Comparison of ENCODE assay signal across 19 cellular contexts in the genomic region with DNA sequence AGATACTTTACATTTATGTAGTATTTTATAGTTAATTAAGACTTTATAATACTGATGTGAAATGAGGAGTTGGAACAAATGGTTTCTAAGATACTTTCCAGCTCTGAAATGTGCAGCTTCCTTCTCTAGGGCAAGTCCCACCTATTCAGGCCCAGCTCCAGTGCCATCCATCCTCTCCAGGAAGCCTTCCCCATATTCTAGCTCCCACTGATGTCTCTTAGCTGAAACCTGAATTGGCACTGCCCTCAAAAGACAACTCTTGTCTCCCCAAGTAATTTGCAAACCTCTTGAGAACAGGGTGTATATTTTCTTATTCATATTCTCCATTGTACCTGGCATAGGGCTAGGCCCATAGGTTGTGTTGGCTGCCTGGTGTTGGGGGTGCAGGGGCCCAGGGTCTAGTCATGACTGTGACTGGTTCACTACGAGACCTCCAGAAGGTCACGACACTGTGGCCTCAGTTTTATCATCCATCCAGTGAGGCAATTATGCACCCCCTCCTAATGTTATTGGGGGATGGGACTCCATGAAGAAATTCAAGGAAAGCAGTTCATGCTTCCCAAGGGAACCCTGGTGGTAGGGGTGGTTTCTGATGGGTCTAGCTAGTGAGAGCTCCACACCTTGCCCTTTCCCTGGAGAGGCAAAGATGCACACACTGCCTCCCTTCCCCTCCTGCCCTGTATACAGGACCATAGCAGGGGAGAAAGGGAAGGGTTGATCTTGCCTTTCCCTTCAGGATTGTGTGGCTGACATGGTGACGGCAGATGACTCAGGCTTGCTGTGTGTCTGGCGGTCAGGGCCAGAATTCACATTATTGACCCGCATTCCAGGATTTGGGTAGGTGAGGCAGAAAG. TPM values are rescaled to one million over a fixed set of nuclear protein-coding genes. Genes with fewer than 3 reads are reported as not detected.
DNase-seq lines count a peak whose midpoint lies in the region; ATAC-seq and TF ChIP-seq lines count a peak whose summit lies in the region.
"Had no signal": no experiment of that assay in that cellular context is flagged by ENCODE, and none has a peak within 500 bp of the region (broad histone marks: within the 10 kb centered on the region; RNA-seq: fewer than 3 reads in every experiment).

No MANE protein-coding gene starts in this region.

- DNase-seq in AG20443 (ENCODE audit: low spot score) (peak; percentile 36), dorsolateral prefrontal cortex (peak in 1 of 10 donors; percentile 18), AG08396 (ENCODE audit: low spot score) (no peak), NOMO-1 treated with dmso at 0.1 percent for 144 hours (lab: John Stamatoyannopoulos, UW; ENCODE audit: unreplicated experiment) (no peak)
- DNase-seq in activated CD8-positive, alpha-beta memory T cell treated with anti-CD3 and anti-CD28 coated beads, Interleukin-2, amount 50 U/mL, for 48 hours = no peak
- DNase-seq: activated CD4-positive, alpha-beta T cell treated with anti-CD3 and anti-CD28 coated beads, Interleukin-2, amount 10 ng/mL, durations not matched to agents 7 days and 5 days; activated CD8-positive, alpha-beta memory T cell treated with anti-CD3 and anti-CD28 coated beads, Interleukin-2, amount 50 U/mL, for 4 hours; activated naive CD4-positive, alpha-beta T cell; anterior cingulate cortex; kidney; mesenchymal stem cell; NCI-H2171; NCI-H69 had no signal

- H3K9me3 Mint-ChIP-seq in nephron = no peaks in the 10 kb centered on the region
- H3K9me3 Mint-ChIP-seq: activated CD4-positive, alpha-beta T cell treated with anti-CD3 and anti-CD28 coated beads, Interleukin-2, amount 10 ng/mL, durations not matched to agents 7 days and 5 days; stimulated activated naive CD8-positive, alpha-beta T cell treated with anti-CD3 and anti-CD28 coated beads, Interleukin-15, Interleukin-2, amounts not matched to agents 100 ng/mL and 50 ng/mL, for 24 hours had no signal

- POLR2A ChIA-PET in HEK293 (lab: Yijun Ruan, JAX) = interaction anchor here (0.5 to 3.3 kb wide), 4 partner anchors 16 to 34 kb away, joined by 4 to 17 read pairs (median 6); a partner anchor contains a TSS

- no peaks in the 10 kb centered on the region; the same call in 1 of the 2 replicates for H3K4me1 ChIP-seq in HEK293 (ENCODE audit: control insufficient read depth, insufficient read depth, low read length)

- H3K27me3 ChIP-seq in dorsolateral prefrontal cortex = no peaks in the 10 kb centered on the region
- H3K27me3 ChIP-seq: hepatocyte had no signal

- no peak overlapping the region for H3K27ac ChIP-seq in HEK293 (ENCODE audit: extremely low read depth, low read depth, low read length)
- H3K27ac ChIP-seq in dorsolateral prefrontal cortex = peak overlapping the region in 39 of 59 donors; percentile 4 to 87 (median 43)

- H3K4me1 Mint-ChIP-seq in nephron = peaks cover 14% of the 10 kb centered on the region

- ATAC-seq in GM21381 (IDR thresholded peaks at IDR 0.05; ENCODE audit: unreplicated experiment) = no peak
- ATAC-seq: Panc1 had no signal

- H3K4me3 Mint-ChIP-seq in nephron = peak overlapping the region; percentile 31 to 62 (median 36)
- H3K4me3 Mint-ChIP-seq: stimulated activated naive CD8-positive, alpha-beta T cell treated with anti-CD3 and anti-CD28 coated beads, Interleukin-15, Interleukin-2, amounts not matched to agents 100 ng/mL and 50 ng/mL, for 24 hours had no signal

- no peaks in the 10 kb centered on the region for H3K9me3 ChIP-seq in HEK293 (ENCODE audit: control insufficient read depth, insufficient read depth, low read depth, low read length)

- H3K36me3 ChIP-seq in HEK293 (ENCODE audit: control insufficient read depth in 2 of 2, insufficient read depth in 1 of 2, low read length in 2 of 2) = peaks cover 15 to 57% of the 10 kb centered on the region in 2 experiments; a peak in 2 of 3 replicates

- intact Hi-C loops in dorsolateral prefrontal cortex (cut with DNase I) = loop anchor here in 1 of 2 donors (5.0 kb wide), 1 partner anchor 103 kb away; a partner anchor contains a TSS

- H3K4me3 ChIP-seq in HEK293 (ENCODE audit: low read depth, low read length) (no peak overlapping the region), dorsolateral prefrontal cortex (no peak overlapping the region)
- H3K4me3 ChIP-seq: hepatocyte had no signal

- TF ChIP-seq CTCF in HEK293 (tag by site-specific recombination; IDR thresholded peaks at IDR 0.05) (no peak), dorsolateral prefrontal cortex (IDR thresholded peaks at IDR 0.05 in 54 of 56, conservative IDR thresholded peaks at IDR 0.05 in 2 of 56; ENCODE audit: low read depth in 1 of 56, partially characterized antibody in 56 of 56) (no peak), nephron (IDR thresholded peaks at IDR 0.05; ENCODE audit: unreplicated experiment in 3 of 3) (no peak)

- CTCF ChIA-PET in HEK293 (lab: Yijun Ruan, JAX) = interaction anchor here (0.6 to 0.9 kb wide), 2 partner anchors 26 to 161 kb away, joined by 3 read pairs; no protein-coding TSS in a partner anchor

- H3K27ac Mint-ChIP-seq in nephron = peak overlapping the region in 1 of 3 experiments; percentile 30
- H3K27ac Mint-ChIP-seq: stimulated activated naive CD8-positive, alpha-beta T cell treated with anti-CD3 and anti-CD28 coated beads, Interleukin-15, Interleukin-2, amounts not matched to agents 100 ng/mL and 50 ng/mL, for 24 hours had no signal

- peaks cover 41% of the 10 kb centered on the region for H3K36me3 Mint-ChIP-seq in nephron (ENCODE audit: low read depth)

- H3K27me3 Mint-ChIP-seq in nephron (ENCODE audit: low read depth) = no peaks in the 10 kb centered on the region
- H3K27me3 Mint-ChIP-seq: stimulated activated naive CD8-positive, alpha-beta T cell treated with anti-CD3 and anti-CD28 coated beads, Interleukin-15, Interleukin-2, amounts not matched to agents 100 ng/mL and 50 ng/mL, for 24 hours had no signal

TF ChIP-seq in HEK293, 187 proteins besides CTCF, POLR2A, EP300 and RAD21:
- TF ChIP-seq PRDM1 (tag by site-specific recombination; IDR thresholded peaks at IDR 0.05) (peak; percentile 65), ZFP69B (tag by site-specific recombination; IDR thresholded peaks at IDR 0.05) (no peak)
TF ChIP-seq in HEK293: peak in this region for 1.

RNA-seq across cellular contexts. Expression of a gene that starts 2.8 kb away (rescaled TPM):
- 10 to 100 TPM in 119 of 120 experiments, 1 to 10 TPM in 1; 9.3 to 42.7 (median 26.3) TPM for total RNA-seq in dorsolateral prefrontal cortex

RNA-seq across cellular contexts. Expression of a gene that starts 2.9 kb away (rescaled TPM):
- 1 to 10 TPM; 2.6 to 9.8 (median 5.6) TPM for total RNA-seq in dorsolateral prefrontal cortex

RNA-seq across cellular contexts. Expression of a gene that starts 17.4 kb away (rescaled TPM):
- 100 to 1,000 TPM in 39 of 120 experiments, 10 to 100 TPM in 81; 17.0 to 289 (median 84.0) TPM for total RNA-seq in dorsolateral prefrontal cortex

RNA-seq across cellular contexts. Expression of a gene that starts 30.5 kb away (rescaled TPM):
- 10 to 100 TPM; 28.3 to 66.9 (median 46.9) TPM for total RNA-seq in dorsolateral prefrontal cortex

RNA-seq across cellular contexts. Expression of a gene that starts 33.9 kb away (rescaled TPM):
- total RNA-seq in dorsolateral prefrontal cortex = 100 to 1,000 TPM in 5 of 120 experiments, 10 to 100 TPM in 115; 55.2 to 111 (median 78.3) TPM
